22 cellular contexts compared by ENCODE assay signal in the genomic region with DNA sequence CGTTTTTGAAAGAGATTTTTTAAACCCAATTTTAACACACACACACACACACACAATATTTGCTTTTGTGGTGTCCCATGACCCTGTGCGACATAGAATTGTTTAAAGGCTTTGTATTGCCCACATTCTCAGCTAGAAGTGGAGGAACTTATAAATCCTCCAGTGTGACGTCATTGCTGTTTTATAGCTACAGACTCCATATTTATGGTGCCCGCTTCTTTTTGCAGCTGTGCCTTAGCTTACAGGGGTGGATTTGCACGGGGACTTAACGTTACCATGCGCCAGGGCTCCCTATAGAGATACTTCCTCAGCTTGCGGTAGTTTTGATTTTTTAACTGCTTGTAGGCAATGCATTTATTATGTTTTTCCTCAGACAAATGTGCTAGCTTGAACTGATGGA.
DNase-seq lines count a peak whose midpoint lies in the region; ATAC-seq, FAIRE-seq and TF ChIP-seq lines count a peak whose summit lies in the region.
"Had no signal": no experiment of that assay in that cellular context is flagged by ENCODE, and none has a peak within 500 bp of the region (broad histone marks: within the 10 kb centered on the region; RNA-seq: fewer than 3 reads in every experiment).

No MANE protein-coding gene starts in this region.

- peaks cover 1 to 39% of the 10 kb centered on the region in 2 experiments; a peak in 4 of 5 replicates for H3K27me3 ChIP-seq in HepG2 (ENCODE audit: control insufficient read depth in 1 of 2, insufficient read depth in 2 of 2, low read length in 2 of 2)
- no peaks in the 10 kb centered on the region for H3K27me3 ChIP-seq in right lobe of liver
- no peaks in the 10 kb centered on the region for H3K27me3 ChIP-seq in SJCRH30
- H3K27me3 ChIP-seq in subcutaneous abdominal adipose tissue (ENCODE audit: control insufficient read depth in 5 of 5, insufficient read depth in 4 of 5, low read length in 5 of 5): no peaks in the 10 kb centered on the region
- no peaks in the 10 kb centered on the region for H3K27me3 ChIP-seq in effector memory CD4-positive, alpha-beta T cell (replicated peaks; ENCODE audit: control insufficient read depth, insufficient read depth, low read length, poor library complexity, severe bottlenecking)
- H3K27me3 ChIP-seq: BLaER1 treated with 17β-estradiol and CSF1 and Interleukin-3, amounts not matched to agents 10 nM and 100 nM had no signal

- H3K9ac ChIP-seq in HepG2 (ENCODE audit: insufficient read depth, low read depth, low read length) (no peak overlapping the region), subcutaneous abdominal adipose tissue (ENCODE audit: low read length in 5 of 5) (no peak overlapping the region)
- H3K9ac ChIP-seq: BLaER1 treated with 17β-estradiol and CSF1 and Interleukin-3, amounts not matched to agents 10 nM and 100 nM had no signal

- no peak for TF ChIP-seq RAD21 in HepG2 (CRISPR knock-in tag; IDR thresholded peaks at IDR 0.05)

- H3K9me3 ChIP-seq in HepG2 (ENCODE audit: low read length): no peaks in the 10 kb centered on the region
- no peaks in the 10 kb centered on the region for H3K9me3 ChIP-seq in right lobe of liver
- no peaks in the 10 kb centered on the region for H3K9me3 ChIP-seq in SJCRH30 (replicated peaks)
- no peaks in the 10 kb centered on the region for H3K9me3 ChIP-seq in subcutaneous abdominal adipose tissue (ENCODE audit: control insufficient read depth in 5 of 5, low read length in 5 of 5)
- no peaks in the 10 kb centered on the region for H3K9me3 ChIP-seq in effector memory CD4-positive, alpha-beta T cell (ENCODE audit: control insufficient read depth, low read length)
- H3K9me3 ChIP-seq: A549; BLaER1 treated with 17β-estradiol and CSF1 and Interleukin-3, amounts not matched to agents 10 nM and 100 nM; Caco-2 had no signal

- in situ Hi-C loops in HepG2 (cut with HindIII; ENCODE audit: extremely low pct_ligation_motif_present, low pct_unique_long_range_greater_than_20kb): no loop called here

- H3K4me1 ChIP-seq in HepG2 (ENCODE audit: insufficient read depth, low read length) (no peaks in the 10 kb centered on the region), right lobe of liver (no peaks in the 10 kb centered on the region), SJCRH30 (peaks cover 22% of the 10 kb centered on the region), subcutaneous abdominal adipose tissue (ENCODE audit: control insufficient read depth in 5 of 5, insufficient read depth in 5 of 5, low read length in 5 of 5) (peaks cover 0 to 11% (median 6%) of the 10 kb centered on the region in 5 donors)
- no peaks in the 10 kb centered on the region for H3K4me1 ChIP-seq in effector memory CD4-positive, alpha-beta T cell (ENCODE audit: control insufficient read depth, insufficient read depth, low read length, poor library complexity, severe bottlenecking)
- H3K4me1 ChIP-seq: BLaER1 treated with 17β-estradiol and CSF1 and Interleukin-3, amounts not matched to agents 10 nM and 100 nM; Caco-2 had no signal

- H3K79me2 ChIP-seq in HepG2 (ENCODE audit: insufficient read depth, low read length): no peaks in the 10 kb centered on the region

- BruUV-seq in HepG2 (replicated peaks; lab: Mats Ljungman, UMichigan): no TSS peak

- H3K4me2 ChIP-seq in HepG2 (ENCODE audit: low read depth, low read length): no peak overlapping the region
- H3K4me2 ChIP-seq: A549; BLaER1 treated with 17β-estradiol and CSF1 and Interleukin-3, amounts not matched to agents 10 nM and 100 nM had no signal

- H3K27ac ChIP-seq in HepG2 (ENCODE audit: extremely low read length, insufficient read depth, low read length) (no peak overlapping the region), right lobe of liver (no peak overlapping the region), SJCRH30 (peak overlapping the region; percentile 89), subcutaneous abdominal adipose tissue (ENCODE audit: low read depth, low read length) (peak overlapping the region; percentile 22)
- H3K27ac ChIP-seq in effector memory CD4-positive, alpha-beta T cell (ENCODE audit: insufficient read depth, low read length, poor library complexity, severe bottlenecking): no peak overlapping the region
- H3K27ac ChIP-seq: 22Rv1; A549; BLaER1 treated with 17β-estradiol and CSF1 and Interleukin-3, amounts not matched to agents 10 nM and 100 nM; C4-2B had no signal

- intact Hi-C loops in HepG2 (cut with micrococcal nuclease; ENCODE audit: unreplicated experiment): no loop called here
- intact Hi-C loops in right lobe of liver (cut with DNase I): no loop called here
- intact Hi-C loops in sciatic nerve (cut with DNase I): loop anchor here (5.0 kb wide), 1 partner anchor 1863 kb away; no protein-coding TSS in a partner anchor

- DNase-seq in HepG2 (ENCODE audit: low spot score) (no peak), right lobe of liver (no peak), SJCRH30 (peak; percentile 75 to 87), fibroblast of villous mesenchyme (ENCODE audit: low read depth) (peak; percentile 31), T1000 (lab: John Stamatoyannopoulos, UW) (no peak), sciatic nerve (ENCODE audit: low spot score) (no peak)
- no peak for DNase-seq in effector memory CD4-positive, alpha-beta T cell
- DNase-seq: AML-193; Caco-2; Calu3; CD4-positive, alpha-beta T cell; CD8-positive, alpha-beta T cell; DMS79 treated with DMSO at 0.1 percent for 48 hours; GF-D8 had no signal

- FAIRE-seq in HepG2 (lab: Jason Lieb, UNC): no peak
- FAIRE-seq: A549, G401.6, GM12891, GM19239 had no signal

- H3K4me3 ChIP-seq in HepG2 (replicated peaks in 1 of 3; ENCODE audit: insufficient read depth in 1 of 3, low read depth in 2 of 3, low read length in 3 of 3): no peak overlapping the region
- H3K4me3 ChIP-seq in right lobe of liver: no peak overlapping the region
- H3K4me3 ChIP-seq in SJCRH30: peak overlapping the region; percentile 17
- no peak overlapping the region for H3K4me3 ChIP-seq in fibroblast of villous mesenchyme (ENCODE audit: low read depth, low read length)
- H3K4me3 ChIP-seq in subcutaneous abdominal adipose tissue (ENCODE audit: low read depth in 1 of 5, low read length in 5 of 5): no peak overlapping the region
- no peak overlapping the region for H3K4me3 ChIP-seq in effector memory CD4-positive, alpha-beta T cell (ENCODE audit: insufficient read depth, low read depth, low read length, poor library complexity, severe bottlenecking)
- H3K4me3 ChIP-seq: A549; BLaER1 treated with 17β-estradiol and CSF1 and Interleukin-3, amounts not matched to agents 10 nM and 100 nM had no signal

- TF ChIP-seq EP300 in HepG2 (IDR thresholded peaks at IDR 0.05; ENCODE audit: low read depth in 2 of 2, low read length in 2 of 2): no peak
- TF ChIP-seq EP300 in HepG2 (CRISPR knock-in tag; IDR thresholded peaks at IDR 0.05; ENCODE audit: borderline replicate concordance): no peak

- H3K36me3 ChIP-seq in HepG2 (replicated peaks in 1 of 2; ENCODE audit: control insufficient read depth in 1 of 2, insufficient read depth in 2 of 2, low read length in 2 of 2) (no peaks in the 10 kb centered on the region), right lobe of liver (no peaks in the 10 kb centered on the region), SJCRH30 (no peaks in the 10 kb centered on the region), subcutaneous abdominal adipose tissue (ENCODE audit: control insufficient read depth in 5 of 5, insufficient read depth in 5 of 5, low read length in 5 of 5) (no peaks in the 10 kb centered on the region)
- H3K36me3 ChIP-seq in effector memory CD4-positive, alpha-beta T cell (ENCODE audit: control insufficient read depth, insufficient read depth, low read length): no peaks in the 10 kb centered on the region
- H3K36me3 ChIP-seq: BLaER1 treated with 17β-estradiol and CSF1 and Interleukin-3, amounts not matched to agents 10 nM and 100 nM had no signal

- TF ChIP-seq POLR2A in HepG2 (IDR thresholded peaks at IDR 0.05; ENCODE audit: insufficient read depth in 1 of 2, low read depth in 2 of 2, low read length in 2 of 2) (no peak), right lobe of liver (IDR thresholded peaks at IDR 0.05) (no peak)

- 53% methylated on average over 8 of the region's 8 CpGs for WGBS in HepG2 (ENCODE audit: low lambda C conversion rate)
- WGBS in right lobe of liver (ENCODE audit: insufficient coverage, low coverage, low lambda C conversion rate, missing lambda C conversion rate): 68% methylated on average over 8 of the region's 8 CpGs

- CTCF ChIA-PET in HepG2 (lab: Yijun Ruan, JAX; ENCODE audit: low intra/inter-chr PET ratio, low total read pairs): no interaction called here

- no peak overlapping the region for H2AFZ ChIP-seq in HepG2 (ENCODE audit: low read length)

- no peak for ATAC-seq in HepG2
- no peak for ATAC-seq in right lobe of liver
- ATAC-seq in sciatic nerve: no peak
- ATAC-seq: A549; CD8-positive, alpha-beta T cell had no signal

- H4K20me1 ChIP-seq in HepG2 (ENCODE audit: insufficient read depth, low read length): no peaks in the 10 kb centered on the region
- H4K20me1 ChIP-seq: BLaER1 treated with 17β-estradiol and CSF1 and Interleukin-3, amounts not matched to agents 10 nM and 100 nM had no signal

- POLR2A ChIA-PET in HepG2 (lab: Yijun Ruan, JAX): no interaction called here

- TF ChIP-seq CTCF in HepG2 (CRISPR knock-in tag; IDR thresholded peaks at IDR 0.05) (no peak), right lobe of liver (IDR thresholded peaks at IDR 0.05) (no peak), fibroblast of villous mesenchyme (IDR thresholded peaks at IDR 0.05; ENCODE audit: insufficient read depth, low read depth, low read length) (no peak)

TF ChIP-seq in HepG2, 621 proteins besides CTCF, POLR2A, EP300 and RAD21 (continues in another document):
- TF ChIP-seq CREB1 (IDR thresholded peaks at IDR 0.05) (peak; percentile 88), CREB1 (CRISPR knock-in tag; IDR thresholded peaks at IDR 0.05) (no peak)

Comparison
In these comparisons a context has a peak if more than half of its experiments do, and no peak if none do; other contexts are left out.
1. DNase-seq: peak in SJCRH30 (2 of 2) and fibroblast of villous mesenchyme (single experiment); none in HepG2 (single experiment), right lobe of liver (0 of 3), T1000 (single experiment), effector memory CD4-positive, alpha-beta T cell (0 of 3) and sciatic nerve (single experiment).
2. H3K27ac ChIP-seq: peak in SJCRH30 (single experiment) and subcutaneous abdominal adipose tissue (single experiment); none in HepG2 (single experiment), right lobe of liver (0 of 3) and effector memory CD4-positive, alpha-beta T cell (single experiment).